ENCODE assay signal across 10 cellular contexts in genomic region chr6:89999154-89999553, GRCh38.
DNase-seq lines count a peak whose midpoint lies in the region; ATAC-seq and TF ChIP-seq lines count a peak whose summit lies in the region.
"Had no signal": no experiment of that assay in that cellular context is flagged by ENCODE, and none has a peak within 500 bp of the region (broad histone marks: within the 10 kb centered on the region; RNA-seq: fewer than 3 reads in every experiment).

No MANE protein-coding gene starts in this region.

- no peaks in the 10 kb centered on the region for H3K36me3 ChIP-seq in testis (ENCODE audit: low read depth, missing control alignments)

- TF ChIP-seq POLR2A in testis (IDR thresholded peaks at IDR 0.05) = no peak

- no peaks in the 10 kb centered on the region for H3K4me1 ChIP-seq in testis

- no peak for TF ChIP-seq CTCF in testis (IDR thresholded peaks at IDR 0.05)
- no peak for TF ChIP-seq CTCF in GM20000 (IDR thresholded peaks at IDR 0.05; ENCODE audit: extremely low read depth, missing control alignments)

- intact Hi-C loops in testis (cut with DNase I; ENCODE audit: low total_unique reads) = no loop called here

- no peaks in the 10 kb centered on the region for H3K27me3 ChIP-seq in testis
- H3K27me3 ChIP-seq: BLaER1 treated with 17β-estradiol and CSF1 and Interleukin-3, amounts not matched to agents 10 nM and 100 nM had no signal

- WGBS in testis, 2 donors = 39 to 57% methylated on average over 4 of the region's 4 CpGs

- H3K4me3 ChIP-seq in testis = no peak overlapping the region
- H3K4me3 ChIP-seq: BLaER1 treated with 17β-estradiol and CSF1 and Interleukin-3, amounts not matched to agents 10 nM and 100 nM had no signal

- ATAC-seq in GM21723 (IDR thresholded peaks at IDR 0.05; ENCODE audit: unreplicated experiment) = no peak

- DNase-seq in activated effector memory CD4-positive, alpha-beta T cell treated with Interleukin-2 at 50 U/mL for 16 hours = peak; percentile 13
- no peak for DNase-seq in activated effector memory CD4-positive, alpha-beta T cell treated with anti-CD3 and anti-CD28 coated beads, Interleukin-2, amount 50 U/mL, for 16 hours
- DNase-seq in NCI-H82 (lab: John Stamatoyannopoulos, UW) (peak; percentile 94), dermis blood vessel endothelial cell (peak; percentile 77), testis (peak; percentile 27), GM20000 (ENCODE audit: low spot score) (no peak)
- DNase-seq in activated T-cell treated with anti-CD3 and anti-CD28 coated beads, Interleukin-2, amount 50 U/mL, for 48 hours = no peak
- DNase-seq: cortex of kidney had no signal

- H3K27ac ChIP-seq in testis = no peak overlapping the region

- H3K9me3 ChIP-seq in testis = no peaks in the 10 kb centered on the region
- H3K9me3 ChIP-seq: BLaER1 treated with 17β-estradiol and CSF1 and Interleukin-3, amounts not matched to agents 10 nM and 100 nM had no signal

Comparison
In these comparisons a context has a peak if more than half of its experiments do, and no peak if none do; other contexts are left out.
1. DNase-seq: peak in activated effector memory CD4-positive, alpha-beta T cell treated with Interleukin-2 at 50 U/mL for 16 hours (single experiment), NCI-H82 (single experiment), dermis blood vessel endothelial cell (single experiment) and testis (single experiment); none in activated effector memory CD4-positive, alpha-beta T cell treated with anti-CD3 and anti-CD28 coated beads, Interleukin-2, amount 50 U/mL, for 16 hours (single experiment), GM20000 (single experiment) and activated T-cell treated with anti-CD3 and anti-CD28 coated beads, Interleukin-2, amount 50 U/mL, for 48 hours (0 of 2).